8 cellular contexts compared by ENCODE assay signal in the genomic region with DNA sequence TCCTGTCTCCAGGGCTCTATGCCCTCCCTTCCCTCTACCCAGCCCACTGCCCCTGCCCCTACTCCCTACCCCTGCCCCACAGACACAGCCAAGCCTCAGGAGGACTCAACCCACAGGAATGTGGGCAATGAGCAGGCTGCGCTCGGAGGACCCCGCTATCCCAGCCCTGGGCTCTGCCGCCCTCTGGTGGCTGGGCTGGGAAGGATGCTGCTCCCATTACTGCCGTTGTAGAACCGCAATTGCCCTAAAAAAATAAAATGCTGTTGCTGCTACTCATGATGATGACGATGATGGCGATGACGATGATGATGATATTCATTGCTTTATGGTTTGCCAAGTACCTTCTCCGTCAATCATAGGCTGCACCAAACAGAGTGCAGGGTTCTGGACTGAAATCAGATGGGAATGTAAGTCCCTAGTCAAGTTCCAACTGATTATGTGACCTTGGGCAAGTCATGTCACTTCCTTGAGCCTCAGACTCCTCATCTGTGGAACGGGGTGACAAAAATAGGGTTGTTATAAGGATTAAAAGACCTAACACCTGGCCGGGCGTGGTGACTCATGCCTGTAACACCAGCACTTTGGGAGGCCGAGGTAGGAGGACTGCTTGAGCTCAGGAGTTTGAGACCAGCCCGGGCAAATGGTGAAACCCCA. TPM values are rescaled to one million over a fixed set of nuclear protein-coding genes. Genes with fewer than 3 reads are reported as not detected.
DNase-seq lines count a peak whose midpoint lies in the region; ATAC-seq and TF ChIP-seq lines count a peak whose summit lies in the region.

No MANE protein-coding gene starts in this region.

- no peaks in the 10 kb centered on the region for H3K4me1 Mint-ChIP-seq in CD4-positive, alpha-beta T cell (ENCODE audit: low read depth)
- peaks cover 48% of the 10 kb centered on the region for H3K4me1 Mint-ChIP-seq in HFFc6 (ENCODE audit: low read depth)
- no peaks in the 10 kb centered on the region for H3K4me1 Mint-ChIP-seq in natural killer cell

- POLR2A ChIA-PET in CD4-positive, alpha-beta T cell (lab: Charles Lee) = interaction anchor here (1.2 kb wide), 1 partner anchor 109 kb away, joined by 4 read pairs; no protein-coding TSS in a partner anchor

- H3K4me3 Mint-ChIP-seq in CD4-positive, alpha-beta T cell = no peak overlapping the region
- H3K4me3 Mint-ChIP-seq in HFFc6 (no peak overlapping the region), natural killer cell (no peak overlapping the region)

- intact Hi-C loops in CD4-positive, alpha-beta T cell (cut with DNase I, micrococcal nuclease) = loop anchor here (1.0 to 10.0 kb wide), 6 partner anchors 56 to 396 kb away; no protein-coding TSS in a partner anchor
- intact Hi-C loops in natural killer cell (cut with micrococcal nuclease) = loop anchor here (1.0 kb wide), 3 partner anchors 56 to 179 kb away; no protein-coding TSS in a partner anchor

- H3K27ac Mint-ChIP-seq in CD4-positive, alpha-beta T cell = no peak overlapping the region
- peak overlapping the region; percentile 71 for H3K27ac Mint-ChIP-seq in HFFc6
- H3K27ac Mint-ChIP-seq in natural killer cell = no peak overlapping the region

- peaks cover 4 to 28% of the 10 kb centered on the region in 2 donors for H3K4me1 ChIP-seq in esophagus (ENCODE audit: control insufficient read depth in 2 of 2, insufficient read depth in 2 of 2, low read length in 1 of 2)

- DNase-seq in CD4-positive, alpha-beta T cell = peak; percentile 57 to 84 (median 73)
- DNase-seq in HFFc6 (peak; percentile 84), OCI-M1 (lab: John Stamatoyannopoulos, UW) (peak; percentile 83), natural killer cell (peak; percentile 77)
- peak; percentile 84 for DNase-seq in activated T-cell treated with anti-CD3 and anti-CD28 coated beads, Interleukin-2, amount 50 U/mL, for 1 hour
- peak; percentile 61 for DNase-seq in stimulated activated naive CD4-positive, alpha-beta T cell treated with Interleukin-2 at 50 U/mL for 16 hours (lab: John Stamatoyannopoulos, UW)

- TF ChIP-seq CTCF in CD4-positive, alpha-beta T cell (IDR thresholded peaks at IDR 0.05) = peak; percentile 97
- TF ChIP-seq CTCF in HFFc6 (IDR thresholded peaks at IDR 0.05) (peak; percentile 99), natural killer cell (IDR thresholded peaks at IDR 0.05) (peak; percentile 92)

- no peaks in the 10 kb centered on the region for H3K36me3 ChIP-seq in esophagus (ENCODE audit: control insufficient read depth in 2 of 2, insufficient read depth in 2 of 2, low read length in 1 of 2)

- H3K27ac ChIP-seq in CD4-positive, alpha-beta T cell (ENCODE audit: low read depth, low read length) = no peak overlapping the region
- H3K27ac ChIP-seq in esophagus (ENCODE audit: low read depth in 2 of 2, low read length in 1 of 2) = peak overlapping the region; percentile 86 to 96

- H3K9me3 Mint-ChIP-seq in CD4-positive, alpha-beta T cell = no peaks in the 10 kb centered on the region
- H3K9me3 Mint-ChIP-seq in HFFc6 (no peaks in the 10 kb centered on the region), natural killer cell (no peaks in the 10 kb centered on the region)

- H3K27me3 ChIP-seq in CD4-positive, alpha-beta T cell (ENCODE audit: control insufficient read depth, insufficient read depth, low read length) = peaks cover 4% of the 10 kb centered on the region
- H3K27me3 ChIP-seq in esophagus (ENCODE audit: control insufficient read depth in 1 of 2, insufficient read depth in 2 of 2, low read length in 2 of 2) = no peaks in the 10 kb centered on the region

- peaks cover 10% of the 10 kb centered on the region for H3K27me3 Mint-ChIP-seq in CD4-positive, alpha-beta T cell
- no peaks in the 10 kb centered on the region; the same call in 1 of the 2 replicates for H3K27me3 Mint-ChIP-seq in HFFc6 (ENCODE audit: insufficient read depth)
- peaks cover 0 to 6% of the 10 kb centered on the region in 2 donors for H3K27me3 Mint-ChIP-seq in natural killer cell (ENCODE audit: low read depth in 2 of 2)

- H3K4me3 ChIP-seq in esophagus (ENCODE audit: low read depth in 1 of 2, low read length in 2 of 2) = no peak overlapping the region

- H3K36me3 Mint-ChIP-seq in CD4-positive, alpha-beta T cell (ENCODE audit: low read depth) = no peaks in the 10 kb centered on the region
- H3K36me3 Mint-ChIP-seq in HFFc6 (ENCODE audit: low read depth) (no peaks in the 10 kb centered on the region), natural killer cell (no peaks in the 10 kb centered on the region)

- no peaks in the 10 kb centered on the region for H3K9me3 ChIP-seq in CD4-positive, alpha-beta T cell (ENCODE audit: control insufficient read depth, low read length)
- no peaks in the 10 kb centered on the region for H3K9me3 ChIP-seq in esophagus (ENCODE audit: control insufficient read depth in 2 of 2, insufficient read depth in 1 of 2, low read depth in 1 of 2, low read length in 1 of 2)

- CTCF ChIA-PET in CD4-positive, alpha-beta T cell (lab: Charles Lee) = interaction anchor here (0.6 to 6.0 kb wide), 5 partner anchors 105 to 117 kb away, joined by 3 to 66 read pairs (median 3); partner anchors contain the start of gene FAM131C

- 15 to 18% methylated on average over 15 of the region's 15 CpGs for WGBS in esophagus, 2 donors

- ATAC-seq in CD4-positive, alpha-beta T cell (ENCODE audit: poor library complexity) = peak; percentile 91
- ATAC-seq in natural killer cell (peak; percentile 85 to 97 (median 96)), GM21423 (IDR thresholded peaks at IDR 0.05; ENCODE audit: unreplicated experiment) (no peak)

RNA-seq across cellular contexts. Expression of gene ARHGEF19, which starts 24.6 kb away (rescaled TPM):
- 1 to 10 TPM; 3.8 to 5.8 TPM for total RNA-seq in CD4-positive, alpha-beta T cell
- 1 to 10 TPM; 5.5 to 9.0 (median 7.2) TPM for total RNA-seq in HFFc6 (2021; fragmentation: NEBNext Ultra II Directional; extraction: Animal tissue kit (Norgen Biotek cat#: 25700))
- 10 to 100 TPM; 20.1 to 31.1 TPM for polyA plus RNA-seq in esophagus
- 10 to 100 TPM; 14.6 to 18.9 (median 15.8) TPM for total RNA-seq in natural killer cell

RNA-seq across cellular contexts. Expression of gene EPHA2, which starts 32.0 kb away (rescaled TPM):
- under 1 TPM in 1 of 2 experiments, not detected in 1; 0.22 TPM for total RNA-seq in CD4-positive, alpha-beta T cell
- total RNA-seq in HFFc6 (2021; fragmentation: NEBNext Ultra II Directional; extraction: Animal tissue kit (Norgen Biotek cat#: 25700)) = 100 to 1,000 TPM in 1 of 6 experiments, 10 to 100 TPM in 5; 77.3 to 106 (median 81.2) TPM
- polyA plus RNA-seq in esophagus = 100 to 1,000 TPM; 111 to 133 TPM
- total RNA-seq in natural killer cell = under 1 TPM in 1 of 3 donors, not detected in 2; 0.13 TPM

RNA-seq across cellular contexts. Expression of gene CPLANE2, which starts 49.1 kb away (rescaled TPM):
- 1 to 10 TPM; 5.3 to 8.4 TPM for total RNA-seq in CD4-positive, alpha-beta T cell
- 10 to 100 TPM in 1 of 6 experiments, 1 to 10 TPM in 5; 6.5 to 11.8 (median 7.5) TPM for total RNA-seq in HFFc6 (2021; fragmentation: NEBNext Ultra II Directional; extraction: Animal tissue kit (Norgen Biotek cat#: 25700))
- polyA plus RNA-seq in esophagus = 1 to 10 TPM; 3.2 to 4.1 TPM
- total RNA-seq in natural killer cell = 10 to 100 TPM in 1 of 3 donors, 1 to 10 TPM in 2; 7.6 to 10.8 (median 8.3) TPM

Comparison
In these comparisons a context has a peak if more than half of its experiments do, and no peak if none do; other contexts are left out.
1. RNA of gene EPHA2, which starts 32.0 kb away (total RNA-seq): 77.3 to 106 TPM in HFFc6; 0.22 TPM in CD4-positive, alpha-beta T cell and 0.13 TPM in natural killer cell; every median in the first group is over 10 times any median in the second.
2. Peak in every context shown above with its lines, with median percentiles within 50 percentile points of each other: DNase-seq and CTCF ChIP-seq.